ENCODE assay signal across 8 cellular contexts in genomic region chr7:150716368-150716767, GRCh38. TPM values are rescaled to one million over a fixed set of nuclear protein-coding genes. Genes with fewer than 3 reads are reported as not detected.
DNase-seq lines count a peak whose midpoint lies in the region; ATAC-seq and TF ChIP-seq lines count a peak whose summit lies in the region.

Gene GIMAP1 (plus strand): TSS chr7:150716613. CDS start chr7:150719048, 2,435 bp downstream.

- H3K4me1 Mint-ChIP-seq in CD4-positive, alpha-beta memory T cell: peaks cover 48 to 79% (median 65%) of the 10 kb centered on the region in 4 donors
- peaks cover 73% of the 10 kb centered on the region for H3K4me1 Mint-ChIP-seq in activated T-cell treated with anti-CD3 and anti-CD28 coated beads, Interleukin-2, amount 50 U/mL, for 24 hours (ENCODE audit: low read depth)

- H3K4me1 ChIP-seq in CD4-positive, alpha-beta memory T cell (ENCODE audit: insufficient read depth, low read length): peaks cover 56% of the 10 kb centered on the region
- H3K4me1 ChIP-seq in testis: no peaks in the 10 kb centered on the region

- no peak for TF ChIP-seq CTCF in testis (IDR thresholded peaks at IDR 0.05)

- peak within 1 kb of the TSS; percentile 74 to 83 for H3K4me3 ChIP-seq in CD4-positive, alpha-beta memory T cell (ENCODE audit: low read length in 2 of 2)
- peak within 1 kb of the TSS; percentile 6 to 18 for H3K4me3 ChIP-seq in testis

- ATAC-seq in HG03457 (IDR thresholded peaks at IDR 0.05; ENCODE audit: unreplicated experiment) (peak; percentile 63), HG03025 (IDR thresholded peaks at IDR 0.05; ENCODE audit: low FRiP score, unreplicated experiment) (no peak)

- peaks cover 31% of the 10 kb centered on the region for H3K36me3 ChIP-seq in CD4-positive, alpha-beta memory T cell (ENCODE audit: insufficient read depth, low read length)
- no peaks in the 10 kb centered on the region for H3K36me3 ChIP-seq in testis (ENCODE audit: low read depth, missing control alignments)

- TF ChIP-seq POLR2A in testis (IDR thresholded peaks at IDR 0.05): no peak

- peak within 1 kb of the TSS; percentile 94 to 100 (median 98) for H3K4me3 Mint-ChIP-seq in CD4-positive, alpha-beta memory T cell
- peak within 1 kb of the TSS; percentile 96 for H3K4me3 Mint-ChIP-seq in activated T-cell treated with anti-CD3 and anti-CD28 coated beads, Interleukin-2, amount 50 U/mL, for 24 hours

- H3K27ac Mint-ChIP-seq in CD4-positive, alpha-beta memory T cell: peak within 1 kb of the TSS; percentile 88 to 98 (median 97)
- peak within 1 kb of the TSS; percentile 95 for H3K27ac Mint-ChIP-seq in activated T-cell treated with anti-CD3 and anti-CD28 coated beads, Interleukin-2, amount 50 U/mL, for 24 hours

- peaks cover 0 to 39% (median 26%) of the 10 kb centered on the region in 8 donors for H3K9me3 Mint-ChIP-seq in CD4-positive, alpha-beta memory T cell
- H3K9me3 Mint-ChIP-seq in activated T-cell treated with anti-CD3 and anti-CD28 coated beads, Interleukin-2, amount 50 U/mL, for 24 hours: peaks cover 15% of the 10 kb centered on the region

- peak within 1 kb of the TSS; percentile 74 for H3K27ac ChIP-seq in CD4-positive, alpha-beta memory T cell (ENCODE audit: low read depth, low read length)
- H3K27ac ChIP-seq in layer of hippocampus (ENCODE audit: low read depth, low read length) (peak within 1 kb of the TSS; percentile 65), testis (peak within 1 kb of the TSS in 1 of 2 donors; percentile 41)

- POLR2A ChIA-PET in CD4-positive, alpha-beta memory T cell (lab: Charles Lee; ENCODE audit: partially characterized antibody): interaction anchor here (0.7 to 26.3 kb wide), 48 partner anchors 9 to 359 kb away, joined by 3 to 593 read pairs (median 6); partner anchors contain the start of genes GIMAP2, GIMAP4, GIMAP5 and GIMAP6

- H3K27me3 Mint-ChIP-seq in CD4-positive, alpha-beta memory T cell: no peaks in the 10 kb centered on the region
- H3K27me3 Mint-ChIP-seq in activated T-cell treated with anti-CD3 and anti-CD28 coated beads, Interleukin-2, amount 50 U/mL, for 24 hours: no peaks in the 10 kb centered on the region

- peak; percentile 74 to 80 (median 79) for DNase-seq in CD4-positive, alpha-beta memory T cell
- DNase-seq in activated T-cell treated with anti-CD3 and anti-CD28 coated beads, Interleukin-2, amount 50 U/mL, for 24 hours: peak; percentile 71
- DNase-seq in testis (peak; percentile 26), putamen (ENCODE audit: low spot score) (no peak), posterior vena cava (ENCODE audit: low spot score) (no peak)

- no peaks in the 10 kb centered on the region for H3K9me3 ChIP-seq in CD4-positive, alpha-beta memory T cell (ENCODE audit: control insufficient read depth in 1 of 2, low read length in 2 of 2)
- H3K9me3 ChIP-seq in testis: no peaks in the 10 kb centered on the region

- WGBS in testis, 2 donors: 34 to 54% methylated on average over 5 of the region's 5 CpGs

- no peaks in the 10 kb centered on the region for H3K27me3 ChIP-seq in CD4-positive, alpha-beta memory T cell (ENCODE audit: insufficient read depth, low read length)
- H3K27me3 ChIP-seq in layer of hippocampus (ENCODE audit: control insufficient read depth, insufficient read depth, low read length): no peaks in the 10 kb centered on the region
- no peaks in the 10 kb centered on the region for H3K27me3 ChIP-seq in testis

- intact Hi-C loops in CD4-positive, alpha-beta memory T cell (cut with micrococcal nuclease): loop anchor here (1.0 to 5.0 kb wide), 6 partner anchors 21 to 265 kb away; partner anchors contain the start of genes GIMAP2 and GIMAP5
- intact Hi-C loops in testis (cut with DNase I; ENCODE audit: low total_unique reads): no loop called here
- intact Hi-C loops in posterior vena cava (cut with DNase I): no loop called here

- H3K36me3 Mint-ChIP-seq in CD4-positive, alpha-beta memory T cell: peaks cover 55 to 63% of the 10 kb centered on the region in 2 donors
- H3K36me3 Mint-ChIP-seq in activated T-cell treated with anti-CD3 and anti-CD28 coated beads, Interleukin-2, amount 50 U/mL, for 24 hours (ENCODE audit: low read depth): peaks cover 56% of the 10 kb centered on the region

- CTCF ChIA-PET in CD4-positive, alpha-beta memory T cell (lab: Charles Lee; ENCODE audit: partially characterized antibody): interaction anchor here (0.7 to 5.0 kb wide), 24 partner anchors 13 to 278 kb away, joined by 3 to 31 read pairs (median 6); partner anchors contain the start of genes GIMAP2, GIMAP4, GIMAP5 and GIMAP6

RNA-seq across cellular contexts. Expression of gene GIMAP1, which starts in this region (rescaled TPM):
- 10 to 100 TPM; 93.7 to 97.6 TPM for total RNA-seq in CD4-positive, alpha-beta memory T cell
- 10 to 100 TPM; 36.6 to 69.2 TPM for polyA plus RNA-seq in CD4-positive, alpha-beta memory T cell
- total RNA-seq in testis (1 to 10 TPM; 1.4 to 1.7 TPM), posterior vena cava (1 to 10 TPM; 3.3 to 5.4 TPM)
- polyA plus RNA-seq in testis (ENCODE audit: insufficient read depth, low read depth, low replicate concordance): 2.8 TPM

Comparison
In these comparisons a context has a peak if more than half of its experiments do, and no peak if none do; other contexts are left out.
1. RNA of gene GIMAP1 (total RNA-seq): 93.7 to 97.6 TPM in CD4-positive, alpha-beta memory T cell; 3.3 to 5.4 TPM in posterior vena cava and 1.4 to 1.7 TPM in testis; every median in the first group is over 10 times any median in the second.
2. DNase-seq: peak in CD4-positive, alpha-beta memory T cell (5 of 5), activated T-cell treated with anti-CD3 and anti-CD28 coated beads, Interleukin-2, amount 50 U/mL, for 24 hours (single experiment) and testis (single experiment); none in putamen (single experiment) and posterior vena cava (single experiment).